Comparison of ENCODE assay signal across 10 cellular contexts in the genomic region with DNA sequence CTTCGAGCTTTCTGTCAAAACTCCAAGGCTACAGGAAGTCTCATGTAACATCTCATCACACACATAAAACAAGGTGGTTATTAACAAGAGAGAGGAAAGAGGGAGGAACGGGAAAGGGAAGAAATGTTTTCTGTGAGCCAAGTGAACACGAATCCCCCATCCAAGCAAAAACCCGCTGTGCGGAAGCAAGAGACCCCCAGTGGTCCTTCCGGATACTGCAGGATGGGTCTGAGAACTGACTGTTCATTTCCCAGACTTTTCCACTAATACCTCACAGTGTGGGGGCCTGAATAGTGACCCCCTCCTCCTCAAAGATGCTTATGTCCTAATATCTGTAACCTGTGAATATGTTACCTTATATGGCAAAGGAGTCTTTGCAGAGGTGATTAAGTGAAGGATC. TPM values are rescaled to one million over a fixed set of nuclear protein-coding genes. Genes with fewer than 3 reads are reported as not detected.
DNase-seq lines count a peak whose midpoint lies in the region; ATAC-seq, FAIRE-seq and TF ChIP-seq lines count a peak whose summit lies in the region.
"Had no signal": no experiment of that assay in that cellular context is flagged by ENCODE, and none has a peak within 500 bp of the region (broad histone marks: within the 10 kb centered on the region; RNA-seq: fewer than 3 reads in every experiment).

No MANE protein-coding gene starts in this region.

- H3K27me3 ChIP-seq in HL-60 (ENCODE audit: insufficient read depth, poor library complexity, severe bottlenecking): peaks cover 4% of the 10 kb centered on the region
- no peaks in the 10 kb centered on the region for H3K27me3 ChIP-seq in K562 (ENCODE audit: control insufficient read depth in 2 of 2, insufficient read depth in 2 of 2, low read length in 2 of 2)
- H3K27me3 ChIP-seq in right lobe of liver: no peaks in the 10 kb centered on the region

- peak in 1 of 2 experiments; percentile 43; a peak in 2 of 4 replicates for TF ChIP-seq RAD21 in K562 (CRISPR knock-in tag; conservative IDR thresholded peaks at IDR 0.05 in 1 of 2, IDR thresholded peaks at IDR 0.05 in 1 of 2)

- H3K27ac ChIP-seq in HL-60 (replicated peaks): no peak overlapping the region
- no peak overlapping the region for H3K27ac ChIP-seq in K562 (ENCODE audit: extremely low read depth, low read depth, low read length)
- H3K27ac ChIP-seq in right lobe of liver: no peak overlapping the region

- DNase-seq in Ammon's horn (ENCODE audit: low spot score): peak; percentile 75
- no peak for DNase-seq in HL-60 (ENCODE audit: low read depth in 1 of 2, low spot score in 1 of 2)
- DNase-seq in K562 (ENCODE audit: extremely low read depth in 1 of 4, low spot score in 3 of 4): peak; percentile 38 to 52 (median 50)
- DNase-seq in right lobe of liver: no peak
- no peak for DNase-seq in kidney tubule cell (ENCODE audit: low spot score)
- DNase-seq in GF-D8 (lab: John Stamatoyannopoulos, UW): no peak
- DNase-seq in NK-92 (lab: John Stamatoyannopoulos, UW; ENCODE audit: unreplicated experiment): no peak
- DNase-seq: effector memory CD4-positive, alpha-beta T cell; stimulated activated CD4-positive, alpha-beta T cell treated with anti-CD3 and anti-CD28 coated beads, Interleukin-1b, Interleukin-23, amount 100 ng/mL, for 48 hours had no signal

- H3K9ac ChIP-seq in K562 (ENCODE audit: insufficient read depth in 1 of 2, low read depth in 2 of 2, low read length in 2 of 2): no peak overlapping the region

- H3K4me1 ChIP-seq in K562 (replicated peaks in 1 of 2; ENCODE audit: control insufficient read depth in 2 of 2, insufficient read depth in 2 of 2, low read length in 2 of 2): peaks cover 8 to 17% of the 10 kb centered on the region in 2 experiments; a peak in 4 of 5 replicates
- peaks cover 0 to 31% (median 3%) of the 10 kb centered on the region in 4 donors for H3K4me1 ChIP-seq in right lobe of liver

- no TSS peak for BruUV-seq in K562 (replicated peaks; lab: Mats Ljungman, UMichigan)

- no peak overlapping the region for H2AFZ ChIP-seq in K562 (ENCODE audit: low read depth, low read length)

- TF ChIP-seq EP300 in K562 (IDR thresholded peaks at IDR 0.05; ENCODE audit: low read length): no peak

- H3K9me1 ChIP-seq in K562 (ENCODE audit: control insufficient read depth, insufficient read depth, low read length): no peaks in the 10 kb centered on the region

- CTCF ChIA-PET in K562 (lab: Yijun Ruan, JAX; ENCODE audit: low intra/inter-chr PET ratio): no interaction called here

- H3K36me3 ChIP-seq in K562 (ENCODE audit: control insufficient read depth, insufficient read depth, low read length) (no peaks in the 10 kb centered on the region), right lobe of liver (no peaks in the 10 kb centered on the region)

- FAIRE-seq in K562 (lab: Jason Lieb, UNC): no peak

- H3K4me3 ChIP-seq in HL-60 (replicated peaks; ENCODE audit: insufficient read depth, low read length) (no peak overlapping the region), K562 (no peak overlapping the region), right lobe of liver (no peak overlapping the region)

- H3K9me3 ChIP-seq in K562 (replicated peaks; ENCODE audit: control insufficient read depth, insufficient read depth, low read depth, low read length): no peaks in the 10 kb centered on the region
- H3K9me3 ChIP-seq in right lobe of liver: no peaks in the 10 kb centered on the region

- 20% methylated on average over 1 of the region's 6 CpGs for WGBS in K562 (ENCODE audit: insufficient coverage, low coverage, missing lambda C conversion rate)
- 33% methylated on average over 6 of the region's 6 CpGs for WGBS in right lobe of liver (ENCODE audit: insufficient coverage, low coverage, low lambda C conversion rate, missing lambda C conversion rate)

- POLR2A ChIA-PET in K562 (lab: Yijun Ruan, JAX): no interaction called here

- ATAC-seq in K562 (peak; percentile 76), right lobe of liver (no peak), GM21447 (IDR thresholded peaks at IDR 0.05; ENCODE audit: unreplicated experiment) (no peak)

- intact Hi-C loops in K562 (cut with micrococcal nuclease): loop anchor here (5.0 kb wide), 1 partner anchor 124 kb away; no protein-coding TSS in a partner anchor
- intact Hi-C loops in right lobe of liver (cut with DNase I): loop anchor here in 1 of 2 donors (10.0 kb wide), 1 partner anchor 291 kb away; no protein-coding TSS in a partner anchor

- TF ChIP-seq POLR2A in K562 (conservative IDR thresholded peaks at IDR 0.05) (no peak), right lobe of liver (IDR thresholded peaks at IDR 0.05) (no peak)

- H3K4me2 ChIP-seq in K562 (ENCODE audit: insufficient read depth, low read length): no peak overlapping the region

- in situ Hi-C loops in K562 (cut with MboI): no loop called here

- TF ChIP-seq CTCF in HL-60 (IDR thresholded peaks at IDR 0.05; ENCODE audit: insufficient read depth, low read length): peak; percentile 4
- peak; percentile 55 to 64 (median 61) for TF ChIP-seq CTCF in K562 (IDR thresholded peaks at IDR 0.05 in 2 of 3, conservative IDR thresholded peaks at IDR 0.05 in 1 of 3; ENCODE audit: insufficient read depth in 2 of 3, low read depth in 1 of 3, low read length in 3 of 3)
- TF ChIP-seq CTCF in right lobe of liver (IDR thresholded peaks at IDR 0.05): peak in 3 of 4 donors; percentile 27 to 36 (median 35)

- no peaks in the 10 kb centered on the region for H3K79me2 ChIP-seq in K562 (ENCODE audit: control insufficient read depth, insufficient read depth, low read length)

- H4K20me1 ChIP-seq in K562 (replicated peaks; ENCODE audit: control insufficient read depth, insufficient read depth, low read length): no peaks in the 10 kb centered on the region

TF ChIP-seq in K562, 482 proteins besides CTCF, POLR2A, EP300 and RAD21 (continues in another document):
- peak; percentile 34; the same call in 1 of the 2 replicates for TF ChIP-seq ETV1 (tag; conservative IDR thresholded peaks at IDR 0.05; ENCODE audit: low read depth)

RNA-seq across cellular contexts. Expression of a gene that starts 19.0 kb away (rescaled TPM):
- 0.21 TPM in 1 of 2 replicates, not detected in the other for total RNA-seq in K562 (2011; cell fraction: chromatin; rRNA removed; ENCODE audit: low replicate concordance)
- total RNA-seq in K562 (2011; cell fraction: nucleolus; rRNA removed): 0.33 and 0.39 TPM in 2 replicates
- total RNA-seq in K562 (2011; cell fraction: nucleoplasm; rRNA removed): not detected in 2 replicates
- total RNA-seq in K562 (2014; rRNA removed) (0.05 and 0.08 TPM in 2 replicates), K562 (2014; rRNA removed; fragmentation: Illumina TruSeq; extraction: Trizol) (0.15 and 0.16 TPM in 2 replicates), K562 (2015; rRNA removed; fragmentation: Illumina TruSeq; extraction: Trizol) (0.04 TPM in 2 replicates), K562 (2021) (0.07 and 0.16 TPM in 2 replicates), right lobe of liver (under 1 TPM in 3 of 6 experiments, not detected in 3; 0.06 to 0.37 (median 0.20) TPM)
- polyA plus RNA-seq in K562 (2011; rRNA removed) (0.15 and 1.2 TPM in 2 replicates), K562 (2014; fragmentation: Illumina TruSeq; extraction: Trizol) (0.10 and 0.15 TPM in 2 replicates), K562 (2014; fragmentation: Nextera tagmentation; extraction: Ambion mirVana) (not detected), K562 (2014; rRNA removed) (0.16 and 0.32 TPM in 2 replicates)
- 0.24 and 1.4 TPM in 2 replicates for polyA plus RNA-seq in K562 (2011; cell fraction: cytosol; rRNA removed)
- polyA plus RNA-seq in K562 (2011; cell fraction: nucleus; rRNA removed): 0.35 TPM in 1 of 2 replicates, not detected in the other
- polyA plus RNA-seq in K562 (2012): 0.13 and 0.83 TPM in 2 replicates
- polyA minus RNA-seq in K562 (2011; rRNA and poly(A)+ RNA removed): 0.21 and 4.0 TPM in 2 replicates
- polyA minus RNA-seq in K562 (2011; cell fraction: cytosol; rRNA and poly(A)+ RNA removed): not detected in 2 replicates
- 0.33 TPM in 1 of 2 replicates, not detected in the other for polyA minus RNA-seq in K562 (2011; cell fraction: nucleus; rRNA and poly(A)+ RNA removed)

RNA-seq across cellular contexts. Expression of a gene that starts 20.0 kb away (rescaled TPM):
- total RNA-seq in K562 (2011; cell fraction: chromatin; rRNA removed; ENCODE audit: low replicate concordance): 72.3 and 123 TPM in 2 replicates
- 62.8 and 69.9 TPM in 2 replicates for total RNA-seq in K562 (2011; cell fraction: nucleolus; rRNA removed)
- 64.1 and 69.2 TPM in 2 replicates for total RNA-seq in K562 (2011; cell fraction: nucleoplasm; rRNA removed)
- total RNA-seq in K562 (2014; rRNA removed) (62.8 and 79.1 TPM in 2 replicates), K562 (2014; rRNA removed; fragmentation: Illumina TruSeq; extraction: Trizol) (38.9 and 39.5 TPM in 2 replicates), K562 (2015; rRNA removed; fragmentation: Illumina TruSeq; extraction: Trizol) (43.4 and 43.7 TPM in 2 replicates), K562 (2021) (96.3 and 102 TPM in 2 replicates), right lobe of liver (100 to 1,000 TPM; 178 to 367 (median 230) TPM)
- polyA plus RNA-seq in K562 (2011; rRNA removed) (47.4 and 49.8 TPM in 2 replicates), K562 (2014; fragmentation: Illumina TruSeq; extraction: Trizol) (104 and 128 TPM in 2 replicates), K562 (2014; fragmentation: Nextera tagmentation; extraction: Ambion mirVana) (10 to 100 TPM; 34.1 to 53.8 TPM), K562 (2014; rRNA removed) (73.6 and 83.6 TPM in 2 replicates)
- polyA plus RNA-seq in K562 (2011; cell fraction: cytosol; rRNA removed): 47.1 and 50.4 TPM in 2 replicates
- 40.2 and 59.5 TPM in 2 replicates for polyA plus RNA-seq in K562 (2011; cell fraction: nucleus; rRNA removed)
- 98.6 and 99.2 TPM in 2 replicates for polyA plus RNA-seq in K562 (2012)
- 65.9 and 85.4 TPM in 2 replicates for polyA minus RNA-seq in K562 (2011; rRNA and poly(A)+ RNA removed)
- 52.9 and 55.1 TPM in 2 replicates for polyA minus RNA-seq in K562 (2011; cell fraction: cytosol; rRNA and poly(A)+ RNA removed)
- 27.5 and 40.2 TPM in 2 replicates for polyA minus RNA-seq in K562 (2011; cell fraction: nucleus; rRNA and poly(A)+ RNA removed)

RNA-seq across cellular contexts. Expression of a gene that starts 58.1 kb away (rescaled TPM):
- not detected in 2 replicates for total RNA-seq in K562 (2011; cell fraction: chromatin; rRNA removed; ENCODE audit: low replicate concordance)
- total RNA-seq in K562 (2011; cell fraction: nucleolus; rRNA removed): not detected in 2 replicates
- total RNA-seq in K562 (2011; cell fraction: nucleoplasm; rRNA removed): not detected in 2 replicates
- total RNA-seq in K562 (2014; rRNA removed) (not detected in 2 replicates), K562 (2014; rRNA removed; fragmentation: Illumina TruSeq; extraction: Trizol) (not detected in 2 replicates), K562 (2015; rRNA removed; fragmentation: Illumina TruSeq; extraction: Trizol) (not detected in 2 replicates), K562 (2021) (not detected in 2 replicates), right lobe of liver (10 to 100 TPM; 10.4 to 61.4 (median 28.4) TPM)
- polyA plus RNA-seq in K562 (2011; rRNA removed) (not detected in 2 replicates), K562 (2014; fragmentation: Illumina TruSeq; extraction: Trizol) (not detected in 2 replicates), K562 (2014; fragmentation: Nextera tagmentation; extraction: Ambion mirVana) (not detected), K562 (2014; rRNA removed) (not detected in 2 replicates)
- not detected in 2 replicates for polyA plus RNA-seq in K562 (2011; cell fraction: cytosol; rRNA removed)
- polyA plus RNA-seq in K562 (2011; cell fraction: nucleus; rRNA removed): 0.03 TPM in 1 of 2 replicates, not detected in the other
- not detected in 2 replicates for polyA plus RNA-seq in K562 (2012)
- polyA minus RNA-seq in K562 (2011; rRNA and poly(A)+ RNA removed): 0.12 TPM in 1 of 2 replicates, not detected in the other
- not detected in 2 replicates for polyA minus RNA-seq in K562 (2011; cell fraction: cytosol; rRNA and poly(A)+ RNA removed)
- polyA minus RNA-seq in K562 (2011; cell fraction: nucleus; rRNA and poly(A)+ RNA removed): not detected in 2 replicates

Comparison
In these comparisons a context has a peak if more than half of its experiments do, and no peak if none do; other contexts are left out.
1. DNase-seq: peak in Ammon's horn (single experiment) and K562 (4 of 4); none in HL-60 (0 of 2), right lobe of liver (0 of 3), kidney tubule cell (single experiment), GF-D8 (single experiment) and NK-92 (single experiment).
2. CTCF ChIP-seq: peak in every context shown above with its lines; median percentile 61 in K562; 35 in right lobe of liver; 4 in HL-60.
3. RNA of a gene that starts 58.1 kb away (total RNA-seq): 10.4 to 61.4 TPM in right lobe of liver; not detected in K562; every median in the first group is over 10 times any median in the second.